13 cellular contexts compared by ENCODE assay signal in genomic region chr15:52193321-52193720, GRCh38. TPM values are rescaled to one million over a fixed set of nuclear protein-coding genes. Genes with fewer than 3 reads are reported as not detected.
DNase-seq lines count a peak whose midpoint lies in the region; ATAC-seq and TF ChIP-seq lines count a peak whose summit lies in the region.
"Had no signal": no experiment of that assay in that cellular context is flagged by ENCODE, and none has a peak within 500 bp of the region (broad histone marks: within the 10 kb centered on the region; RNA-seq: fewer than 3 reads in every experiment).

No MANE protein-coding gene starts in this region.

- peaks cover 8% of the 10 kb centered on the region for H3K4me1 ChIP-seq in psoas muscle

- POLR2A ChIA-PET in activated CD4-positive, alpha-beta memory T cell treated with anti-CD3 and anti-CD28 coated beads for 36 hours (lab: Charles Lee), result no interaction called here

- H3K4me3 ChIP-seq in psoas muscle, result no peak overlapping the region

- CTCF ChIA-PET in activated CD4-positive, alpha-beta memory T cell treated with anti-CD3 and anti-CD28 coated beads for 36 hours (lab: Charles Lee), result interaction anchor here (1.0 to 1.9 kb wide), 2 partner anchors 9 to 15 kb away, joined by 3 to 11 read pairs; no protein-coding TSS in a partner anchor

- no peak overlapping the region for H3K27ac ChIP-seq in psoas muscle

- no peak overlapping the region for H3K4me3 Mint-ChIP-seq in activated CD4-positive, alpha-beta memory T cell treated with anti-CD3 and anti-CD28 coated beads for 36 hours
- H3K4me3 Mint-ChIP-seq: B cell; CD4-positive, alpha-beta T cell had no signal

- no peak for TF ChIP-seq CTCF in psoas muscle (IDR thresholded peaks at IDR 0.05)

- H3K9me3 Mint-ChIP-seq in activated CD4-positive, alpha-beta memory T cell treated with anti-CD3 and anti-CD28 coated beads for 36 hours, result no peaks in the 10 kb centered on the region
- H3K9me3 Mint-ChIP-seq: CD4-positive, alpha-beta T cell had no signal

- H3K36me3 Mint-ChIP-seq in activated CD4-positive, alpha-beta memory T cell treated with anti-CD3 and anti-CD28 coated beads for 36 hours, result no peaks in the 10 kb centered on the region

- no peaks in the 10 kb centered on the region for H3K27me3 ChIP-seq in psoas muscle (ENCODE audit: insufficient read depth in 3 of 3, low read length in 2 of 3)

- no peaks in the 10 kb centered on the region for H3K27me3 Mint-ChIP-seq in activated CD4-positive, alpha-beta memory T cell treated with anti-CD3 and anti-CD28 coated beads for 36 hours
- H3K27me3 Mint-ChIP-seq: B cell; CD4-positive, alpha-beta T cell had no signal

- peak in 3 of 4 donors; percentile 40 to 81 (median 60) for ATAC-seq in psoas muscle
- no peak for ATAC-seq in HG02588 (IDR thresholded peaks at IDR 0.05; ENCODE audit: unreplicated experiment)

- H3K4me1 Mint-ChIP-seq in activated CD4-positive, alpha-beta memory T cell treated with anti-CD3 and anti-CD28 coated beads for 36 hours (ENCODE audit: low read depth), result no peaks in the 10 kb centered on the region
- H3K4me1 Mint-ChIP-seq: B cell had no signal

- H3K27ac Mint-ChIP-seq in activated CD4-positive, alpha-beta memory T cell treated with anti-CD3 and anti-CD28 coated beads for 36 hours, result no peak overlapping the region
- H3K27ac Mint-ChIP-seq: B cell; CD4-positive, alpha-beta T cell had no signal

- DNase-seq in GM03348 (ENCODE audit: low spot score), result peak; percentile 10
- DNase-seq in LHCN-M2 (ENCODE audit: low read depth), result peak; percentile 17
- DNase-seq in myocyte (ENCODE audit: low read depth), result peak; percentile 33
- no peak for DNase-seq in psoas muscle
- DNase-seq in T-helper 9 cell, result no peak
- DNase-seq in activated CD4-positive, alpha-beta memory T cell treated with anti-CD3 and anti-CD28 coated beads for 36 hours, result no peak
- DNase-seq in pons (ENCODE audit: low spot score), result no peak
- DNase-seq: C1 segment of cervical spinal cord; CD4-positive, alpha-beta T cell; DMS79; HCEC 1CT had no signal

- WGBS in psoas muscle, 3 donors, result 19 to 34% (median 22%) methylated on average over 4 of the region's 4 CpGs

- no peaks in the 10 kb centered on the region for H3K36me3 ChIP-seq in psoas muscle (ENCODE audit: insufficient read depth in 1 of 2, low read depth in 1 of 2)

- intact Hi-C loops in psoas muscle (cut with DNase I), result no loop called here
- intact Hi-C loops in activated CD4-positive, alpha-beta memory T cell treated with anti-CD3 and anti-CD28 coated beads for 36 hours (cut with micrococcal nuclease), result no loop called here

- no peaks in the 10 kb centered on the region for H3K9me3 ChIP-seq in psoas muscle

RNA-seq across cellular contexts. Expression of gene GNB5, which starts 2.1 kb away (rescaled TPM):
- total RNA-seq in LHCN-M2 (2014; rRNA removed) (40.1 and 43.7 TPM in 2 replicates), myocyte (14.2 and 21.6 TPM in 2 replicates), psoas muscle (1 to 10 TPM; 1.1 to 2.5 (median 1.4) TPM)
- polyA plus RNA-seq in LHCN-M2 (2012), result 26.1 TPM
- 31.3 TPM for polyA plus RNA-seq in myocyte (2012)
- polyA plus RNA-seq in psoas muscle, result 1 to 10 TPM in 2 of 3 donors, under 1 TPM in 1; 0.86 to 1.5 (median 1.3) TPM
- 10 to 100 TPM; 24.0 to 25.1 TPM for total RNA-seq in activated CD4-positive, alpha-beta memory T cell treated with anti-CD3 and anti-CD28 coated beads for 36 hours

Comparison
In these comparisons a context has a peak if more than half of its experiments do, and no peak if none do; other contexts are left out.
1. DNase-seq: peak in GM03348 (single experiment), LHCN-M2 (single experiment) and myocyte (single experiment); none in psoas muscle (0 of 2), T-helper 9 cell (single experiment), activated CD4-positive, alpha-beta memory T cell treated with anti-CD3 and anti-CD28 coated beads for 36 hours (single experiment) and pons (single experiment).